Comparison of ENCODE assay signal across 17 cellular contexts in the genomic region with DNA sequence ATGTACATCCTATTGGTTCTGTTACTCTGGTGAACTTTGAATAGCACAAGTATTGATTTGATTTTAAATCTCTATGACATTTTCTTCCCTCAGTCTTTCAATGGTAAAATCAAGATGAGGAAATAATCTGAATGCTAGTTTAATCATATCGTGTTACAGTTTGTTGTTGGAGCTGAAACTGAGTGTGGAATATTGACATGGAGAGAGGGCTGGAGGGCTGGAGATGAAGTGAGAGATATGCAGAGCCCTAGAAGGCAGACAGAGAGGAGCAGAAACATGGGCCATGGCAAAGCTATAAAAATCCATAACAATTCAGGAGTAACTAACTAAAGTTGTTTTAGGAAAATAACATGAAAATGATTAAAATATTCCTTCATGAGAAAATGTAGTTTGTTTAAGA.
"Had no signal": no experiment of that assay in that cellular context is flagged by ENCODE, and none has a peak within 500 bp of the region (broad histone marks: within the 10 kb centered on the region; RNA-seq: fewer than 3 reads in every experiment).

No MANE protein-coding gene starts in this region.

- H3K27me3 Mint-ChIP-seq: type B pancreatic cell had no signal

- H3K27ac ChIP-seq: heart left ventricle, neutrophil, psoas muscle, right lobe of liver, suprapubic skin, thyroid gland, uterus had no signal

- H3K27me3 ChIP-seq: heart left ventricle, neutrophil, right lobe of liver, suprapubic skin, thyroid gland, uterus had no signal

- H3K9me3 ChIP-seq: heart left ventricle, neutrophil, psoas muscle, right lobe of liver, suprapubic skin, thyroid gland, uterus had no signal

- H3K36me3 Mint-ChIP-seq: naive thymus-derived CD8-positive, alpha-beta T cell; type B pancreatic cell had no signal

- H3K27ac Mint-ChIP-seq: naive thymus-derived CD8-positive, alpha-beta T cell; type B pancreatic cell had no signal

- DNase-seq: effector memory CD4-positive, alpha-beta T cell; heart left ventricle; hippocampal formation; naive thymus-derived CD8-positive, alpha-beta T cell; psoas muscle; retina; right lobe of liver; stimulated activated CD4-positive, alpha-beta T cell treated with anti-CD3 and anti-CD28 coated beads, Interleukin-15, amount 100 ng/mL, for 24 hours; stimulated activated CD4-positive, alpha-beta T cell treated with anti-CD3 and anti-CD28 coated beads, Interleukin-1b, Interleukin-23, amount 100 ng/mL, for 48 hours; stimulated activated CD4-positive, alpha-beta T cell treated with anti-CD3 and anti-CD28 coated beads, Interleukin-4, amount 100 ng/mL, for 24 hours; stimulated activated naive CD4-positive, alpha-beta T cell; thyroid gland; uterus had no signal

- H3K4me3 Mint-ChIP-seq: naive thymus-derived CD8-positive, alpha-beta T cell; type B pancreatic cell had no signal

- H3K4me1 ChIP-seq: heart left ventricle, psoas muscle, right lobe of liver, suprapubic skin, thyroid gland, uterus had no signal

- ATAC-seq: esophagus mucosa; heart left ventricle; naive thymus-derived CD8-positive, alpha-beta T cell; psoas muscle; right lobe of liver had no signal

- H3K4me1 Mint-ChIP-seq: naive thymus-derived CD8-positive, alpha-beta T cell had no signal

- H3K36me3 ChIP-seq: heart left ventricle, neutrophil, right lobe of liver, suprapubic skin, thyroid gland, uterus had no signal

- H3K4me3 ChIP-seq: heart left ventricle, psoas muscle, right lobe of liver, suprapubic skin, thyroid gland, uterus had no signal
